In the genomic region with DNA sequence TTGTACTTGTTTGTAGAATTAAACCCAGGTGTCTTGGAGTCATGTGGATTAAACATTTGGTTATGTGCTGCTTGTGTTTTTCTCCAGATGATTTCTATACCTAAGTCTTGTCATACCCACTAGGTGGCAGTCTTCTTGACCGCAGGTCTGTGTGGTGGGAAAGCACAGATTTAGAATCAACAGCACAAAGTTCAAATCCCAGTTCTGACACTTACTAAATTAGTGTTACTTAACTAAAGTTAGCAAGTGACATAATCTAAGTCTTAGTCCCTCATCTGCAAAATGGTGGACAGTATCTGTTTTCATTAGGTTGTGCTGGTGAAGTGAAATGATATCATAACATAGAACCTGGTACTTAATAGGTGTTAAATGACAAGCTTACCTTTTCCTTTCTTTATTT, we compare ENCODE assay signal across 8 cellular contexts.
DNase-seq lines count a peak whose midpoint lies in the region; ATAC-seq and TF ChIP-seq lines count a peak whose summit lies in the region.

No MANE protein-coding gene starts in this region.

- H3K9me3 ChIP-seq in Panc1 (ENCODE audit: control insufficient read depth, insufficient read depth, low read depth, low read length), result no peaks in the 10 kb centered on the region

- BruUV-seq in Panc1 (replicated peaks; lab: Mats Ljungman, UMichigan), result no TSS peak

- intact Hi-C loops in Panc1 (cut with micrococcal nuclease; ENCODE audit: unreplicated experiment) (loop anchor here (5.0 kb wide), 1 partner anchor 326 kb away; no protein-coding TSS in a partner anchor), dorsolateral prefrontal cortex (cut with DNase I) (loop anchor here (10.0 kb wide), 2 partner anchors 149 to 329 kb away; a partner anchor contains a TSS)

- in situ Hi-C loops in Panc1 (cut with HindIII; ENCODE audit: low pct_unique_long_range_greater_than_20kb, low sequenced_read_pairs), result no loop called here

- DNase-seq in AG09309 (ENCODE audit: low read depth) (no peak), GM10248 (ENCODE audit: extremely low spot score) (peak; percentile 57), Panc1 (ENCODE audit: low read depth, low spot score) (no peak), dorsolateral prefrontal cortex (no peak), nephron progenitor cell (no peak)

- no peaks in the 10 kb centered on the region for H3K9me3 Mint-ChIP-seq in nephron progenitor cell

- H3K27ac ChIP-seq in Panc1 (ENCODE audit: low read length) (no peak overlapping the region), dorsolateral prefrontal cortex (peak overlapping the region in 38 of 59 donors; percentile 3 to 87 (median 54))

- H3K4me1 Mint-ChIP-seq in nephron progenitor cell, result peaks cover 14% of the 10 kb centered on the region

- H3K27me3 ChIP-seq in Panc1 (ENCODE audit: control insufficient read depth, insufficient read depth, low read length) (no peaks in the 10 kb centered on the region), dorsolateral prefrontal cortex (no peaks in the 10 kb centered on the region)

- no peak overlapping the region for H3K4me3 Mint-ChIP-seq in nephron progenitor cell

- no peaks in the 10 kb centered on the region for H3K36me3 ChIP-seq in Panc1 (ENCODE audit: control insufficient read depth, insufficient read depth, low read length)

- H3K27ac Mint-ChIP-seq in nephron progenitor cell, result no peak overlapping the region

- H3K4me1 ChIP-seq in Panc1 (ENCODE audit: control insufficient read depth, insufficient read depth, low read length), result no peaks in the 10 kb centered on the region

- H3K36me3 Mint-ChIP-seq in nephron progenitor cell (ENCODE audit: low read depth), result no peaks in the 10 kb centered on the region

- no peaks in the 10 kb centered on the region for H3K27me3 Mint-ChIP-seq in nephron progenitor cell (ENCODE audit: low read depth, poor library complexity)

- ATAC-seq in HG03565 (IDR thresholded peaks at IDR 0.05; ENCODE audit: unreplicated experiment) (peak; percentile 45), Panc1 (peak; percentile 68; the same call in 1 of the 2 replicates), GM18907 (IDR thresholded peaks at IDR 0.05; ENCODE audit: unreplicated experiment) (no peak), HG03025 (IDR thresholded peaks at IDR 0.05; ENCODE audit: low FRiP score, unreplicated experiment) (no peak)

- POLR2A ChIA-PET in GM10248 (lab: Yijun Ruan, JAX) (no interaction called here), Panc1 (lab: Charles Lee) (no interaction called here)

- no peak overlapping the region for H3K4me3 ChIP-seq in AG09309 (ENCODE audit: control insufficient read depth, low read depth, low read length)
- no peak overlapping the region for H3K4me3 ChIP-seq in Panc1 (ENCODE audit: low read depth in 2 of 2, low read length in 2 of 2)
- H3K4me3 ChIP-seq in dorsolateral prefrontal cortex, result no peak overlapping the region

- CTCF ChIA-PET in GM10248 (lab: Yijun Ruan, JAX) (interaction anchor here (0.7 to 8.4 kb wide), 30 partner anchors 8 to 640 kb away, joined by 3 to 95 read pairs (median 4); no protein-coding TSS in a partner anchor), Panc1 (lab: Charles Lee) (no interaction called here)

- TF ChIP-seq CTCF in AG09309 (IDR thresholded peaks at IDR 0.05; ENCODE audit: control insufficient read depth, insufficient read depth, low read depth, low read length, missing control alignments) (peak; percentile 58), GM10248 (IDR thresholded peaks at IDR 0.05; ENCODE audit: control extremely low read depth, extremely low read depth, low read depth, missing control alignments) (peak; percentile 49), Panc1 (IDR thresholded peaks at IDR 0.05) (peak; percentile 62; the same call in 1 of the 2 replicates), dorsolateral prefrontal cortex (IDR thresholded peaks at IDR 0.05 in 54 of 56, conservative IDR thresholded peaks at IDR 0.05 in 2 of 56; ENCODE audit: low read depth in 1 of 56, partially characterized antibody in 56 of 56) (peak; percentile 19 to 71 (median 51)), nephron progenitor cell (IDR thresholded peaks at IDR 0.05) (peak; percentile 50)

Comparison
In these comparisons a context has a peak if more than half of its experiments do, and no peak if none do; other contexts are left out.
1. ATAC-seq: peak in HG03565 (single experiment) and Panc1 (single experiment); none in GM18907 (single experiment) and HG03025 (single experiment).
2. Peak in every context shown above with its lines, with median percentiles within 50 percentile points of each other: CTCF ChIP-seq.